In genomic region chr9:69140123-69140741, GRCh38 we compare ENCODE assay signal across 27 cellular contexts. TPM values are rescaled to one million over a fixed set of nuclear protein-coding genes. Genes with fewer than 3 reads are reported as not detected.
DNase-seq lines count a peak whose midpoint lies in the region; ATAC-seq, FAIRE-seq and TF ChIP-seq lines count a peak whose summit lies in the region.
"Had no signal": no experiment of that assay in that cellular context is flagged by ENCODE, and none has a peak within 500 bp of the region (broad histone marks: within the 10 kb centered on the region; RNA-seq: fewer than 3 reads in every experiment).

No MANE protein-coding gene starts in this region.

- H3K4me1 Mint-ChIP-seq in endodermal cell, result peaks cover 4% of the 10 kb centered on the region
- peaks cover 2% of the 10 kb centered on the region for H3K4me1 Mint-ChIP-seq in activated T-cell treated with anti-CD3 and anti-CD28 coated beads, Interleukin-2, amount 50 U/mL, for 4 hours (ENCODE audit: low read depth)
- H3K4me1 Mint-ChIP-seq: IgD-negative memory B cell had no signal

- 93 to 100% methylated on average over 2 to 5 of the region's 5 CpGs for WGBS in endodermal cell (ENCODE audit: insufficient coverage in 1 of 2, insufficient read length in 1 of 2), 2 experiments
- 69 to 79% methylated on average over 5 of the region's 5 CpGs for WGBS in heart right ventricle, 2 donors

- ATAC-seq in Right ventricle myocardium inferior, result peak; percentile 67
- peak; percentile 36 to 85 (median 68) for ATAC-seq in heart right ventricle
- ATAC-seq in activated T-cell treated with anti-CD3 and anti-CD28 coated beads, Interleukin-2, amount 50 U/mL, for 4 hours, result no peak
- ATAC-seq: PC-3 had no signal

- H3K27ac ChIP-seq in endodermal cell (ENCODE audit: low read depth, low read length) (no peak overlapping the region), heart right ventricle (peak overlapping the region in 6 of 10 donors; percentile 16 to 73 (median 60))
- H3K27ac ChIP-seq: BLaER1, SJSA1 had no signal

- no peak for FAIRE-seq in HTR-8/SVneo (lab: Jason Lieb, UNC)
- FAIRE-seq: D721Med, GM18507 had no signal

- H3K27me3 ChIP-seq in endodermal cell (ENCODE audit: control insufficient read depth, insufficient read depth, low read length, poor library complexity, severe bottlenecking) (no peaks in the 10 kb centered on the region), heart right ventricle (no peaks in the 10 kb centered on the region)
- H3K27me3 ChIP-seq: BLaER1, SJSA1 had no signal

- no peaks in the 10 kb centered on the region for H3K27me3 Mint-ChIP-seq in endodermal cell (ENCODE audit: insufficient read depth)
- H3K27me3 Mint-ChIP-seq in activated T-cell treated with anti-CD3 and anti-CD28 coated beads, Interleukin-2, amount 50 U/mL, for 4 hours (ENCODE audit: low read depth), result no peaks in the 10 kb centered on the region
- H3K27me3 Mint-ChIP-seq: CD4-positive, alpha-beta T cell had no signal

- no peak overlapping the region for H3K9ac ChIP-seq in endodermal cell (ENCODE audit: extremely low read depth, low read length, poor library complexity, severe bottlenecking)
- H3K9ac ChIP-seq: BLaER1 had no signal

- H3K36me3 ChIP-seq in endodermal cell (ENCODE audit: control insufficient read depth, insufficient read depth, low read length) (no peaks in the 10 kb centered on the region), heart right ventricle (no peaks in the 10 kb centered on the region)
- H3K36me3 ChIP-seq: HAP-1, SJSA1 had no signal

- DNase-seq in Right ventricle myocardium inferior (ENCODE audit: missing footprints) (no peak), cardiac septum (ENCODE audit: low spot score) (no peak), endodermal cell (peak; percentile 27), heart right ventricle (no peak), GOT3 (lab: John Stamatoyannopoulos, UW) (no peak), HTR-8/SVneo (ENCODE audit: insufficient read length, low spot score) (no peak), occipital lobe (lab: John Stamatoyannopoulos, UW) (no peak)
- DNase-seq in activated T-cell treated with anti-CD3 and anti-CD28 coated beads, Interleukin-2, amount 50 U/mL, for 4 hours, result no peak
- DNase-seq: 8988T; ACHN; CD4-positive, alpha-beta T cell; HFFc6; NCI-H1048; NCI-H1417; NCI-H1694; NCI-H2029 treated with DMSO at 0.1 percent for 48 hours; NCI-H446 treated with DMSO at 0.1 percent for 48 hours; NCI-H526; NCI-H82; NK-92 treated with Interleukin-12 subunit alpha and Interleukin-12 subunit beta, amount 100 ng/mL, for 24 hours; PC-3 had no signal

- no peaks in the 10 kb centered on the region for H3K9me3 Mint-ChIP-seq in endodermal cell
- H3K9me3 Mint-ChIP-seq in activated T-cell treated with anti-CD3 and anti-CD28 coated beads, Interleukin-2, amount 50 U/mL, for 4 hours, result no peaks in the 10 kb centered on the region
- H3K9me3 Mint-ChIP-seq: CD4-positive, alpha-beta T cell; HFFc6; IgD-negative memory B cell had no signal

- peaks cover 4% of the 10 kb centered on the region for H3K36me3 Mint-ChIP-seq in endodermal cell (ENCODE audit: low read depth)
- peaks cover 6% of the 10 kb centered on the region for H3K36me3 Mint-ChIP-seq in activated T-cell treated with anti-CD3 and anti-CD28 coated beads, Interleukin-2, amount 50 U/mL, for 4 hours (ENCODE audit: insufficient read depth)
- H3K36me3 Mint-ChIP-seq: IgD-negative memory B cell had no signal

- H3K4me3 Mint-ChIP-seq in endodermal cell, result no peak overlapping the region
- H3K4me3 Mint-ChIP-seq in activated T-cell treated with anti-CD3 and anti-CD28 coated beads, Interleukin-2, amount 50 U/mL, for 4 hours, result no peak overlapping the region
- H3K4me3 Mint-ChIP-seq: CD4-positive, alpha-beta T cell; HFFc6; IgD-negative memory B cell had no signal

- no peaks in the 10 kb centered on the region for H3K9me3 ChIP-seq in endodermal cell (ENCODE audit: control insufficient read depth, low read length)
- H3K9me3 ChIP-seq in heart right ventricle, result no peaks in the 10 kb centered on the region
- H3K9me3 ChIP-seq: BLaER1, HAP-1, SJSA1 had no signal

- H3K4me1 ChIP-seq in endodermal cell (ENCODE audit: control insufficient read depth, insufficient read depth, low read length) (no peaks in the 10 kb centered on the region), heart right ventricle (peaks cover 2 to 66% (median 29%) of the 10 kb centered on the region in 9 donors)
- H3K4me1 ChIP-seq: BLaER1, SJSA1 had no signal

- no peak overlapping the region for H3K27ac Mint-ChIP-seq in endodermal cell
- H3K27ac Mint-ChIP-seq: CD4-positive, alpha-beta T cell; HFFc6; IgD-negative memory B cell had no signal

- TF ChIP-seq CTCF in endodermal cell (conservative IDR thresholded peaks at IDR 0.05) (no peak), heart right ventricle (IDR thresholded peaks at IDR 0.05) (no peak)

- H3K4me3 ChIP-seq in endodermal cell (ENCODE audit: low read length), result no peak overlapping the region
- H3K4me3 ChIP-seq in heart right ventricle, result no peak overlapping the region
- H3K4me3 ChIP-seq: BLaER1, HAP-1, SJSA1 had no signal

- intact Hi-C loops in Right ventricle myocardium inferior (cut with DNase I) (no loop called here), cardiac septum (cut with DNase I) (loop anchor here (2.0 kb wide), 1 partner anchor 35 kb away; the partner anchor contains the start of gene TJP2), heart right ventricle (cut with DNase I) (loop anchor here in 5 of 10 donors (5.0 to 10.0 kb wide), 3 partner anchors 52 to 85 kb away; no protein-coding TSS in a partner anchor)

RNA-seq across cellular contexts. Expression of gene TJP2, which starts 33.8 kb away (rescaled TPM):
- 110 TPM for total RNA-seq in Right ventricle myocardium inferior
- total RNA-seq in cardiac septum, result 67.0 TPM
- 10 to 100 TPM; 45.1 to 53.0 TPM for total RNA-seq in endodermal cell
- polyA plus RNA-seq in endodermal cell (2013, experiment 1 of 2), result 25.6 TPM
- 21.9 TPM for polyA plus RNA-seq in endodermal cell (2013, experiment 2 of 2)
- total RNA-seq in heart right ventricle, result 100 to 1,000 TPM in 3 of 10 donors, 10 to 100 TPM in 7; 67.8 to 117 (median 87.4) TPM
- polyA plus RNA-seq in heart right ventricle, result 10 to 100 TPM; 24.2 to 36.1 TPM
- 1 to 10 TPM; 3.1 to 5.8 (median 4.1) TPM for total RNA-seq in activated T-cell treated with anti-CD3 and anti-CD28 coated beads, Interleukin-2, amount 50 U/mL, for 4 hours
- 4.5 TPM for total RNA-seq in occipital lobe

Comparison
In these comparisons a context has a peak if more than half of its experiments do, and no peak if none do; other contexts are left out.
1. ATAC-seq: peak in Right ventricle myocardium inferior (single experiment) and heart right ventricle (8 of 8); none in activated T-cell treated with anti-CD3 and anti-CD28 coated beads, Interleukin-2, amount 50 U/mL, for 4 hours (0 of 2).